Comparison of ENCODE assay signal across 7 cellular contexts in genomic region chr4:38805530-38806145, GRCh38. TPM values are rescaled to one million over a fixed set of nuclear protein-coding genes. Genes with fewer than 3 reads are reported as not detected.
DNase-seq lines count a peak whose midpoint lies in the region; ATAC-seq and TF ChIP-seq lines count a peak whose summit lies in the region.

No MANE protein-coding gene starts in this region.

- BruUV-seq in OCI-LY7 (replicated peaks; lab: Mats Ljungman, UMichigan), result no TSS peak

- peak overlapping the region; percentile 23 for H3K27ac Mint-ChIP-seq in nephron progenitor cell

- peak; percentile 85 for DNase-seq in OCI-LY7 (ENCODE audit: low spot score)
- no peak for DNase-seq in effector memory CD4-positive, alpha-beta T cell
- no peak for DNase-seq in nephron progenitor cell
- DNase-seq in NCI-H526 treated with DMSO at 0.1 percent for 48 hours (lab: John Stamatoyannopoulos, UW), result no peak
- DNase-seq in activated effector memory CD4-positive, alpha-beta T cell treated with anti-CD3 and anti-CD28 coated beads, Interleukin-2, amount 50 U/mL, for 16 hours, result no peak

- H3K9me3 ChIP-seq in OCI-LY7 (ENCODE audit: low read length), result peaks cover 26% of the 10 kb centered on the region
- peaks cover under 1% of the 10 kb centered on the region for H3K9me3 ChIP-seq in effector memory CD4-positive, alpha-beta T cell (ENCODE audit: control insufficient read depth, low read length)

- POLR2A ChIA-PET in OCI-LY7 (lab: Charles Lee), result interaction anchor here (0.6 to 5.1 kb wide), 10 partner anchors 10 to 397 kb away, joined by 3 to 54 read pairs (median 6); partner anchors contain the start of gene TLR10

- peaks cover 8% of the 10 kb centered on the region for H3K36me3 Mint-ChIP-seq in nephron progenitor cell (ENCODE audit: low read depth)

- no peak overlapping the region for H3K4me3 Mint-ChIP-seq in nephron progenitor cell

- no peaks in the 10 kb centered on the region for H4K20me1 ChIP-seq in OCI-LY7 (ENCODE audit: insufficient read depth, low read length)

- peak overlapping the region; percentile 96 for H3K27ac ChIP-seq in OCI-LY7 (ENCODE audit: low read depth, low read length, poor library complexity, severe bottlenecking)
- H3K27ac ChIP-seq in effector memory CD4-positive, alpha-beta T cell (ENCODE audit: insufficient read depth, low read length, poor library complexity, severe bottlenecking), result peak overlapping the region; percentile 28

- H3K4me3 ChIP-seq in OCI-LY7 (ENCODE audit: low read depth, low read length, poor library complexity, severe bottlenecking), result peak overlapping the region; percentile 62
- H3K4me3 ChIP-seq in effector memory CD4-positive, alpha-beta T cell (ENCODE audit: insufficient read depth, low read depth, low read length, poor library complexity, severe bottlenecking), result peak overlapping the region; percentile 45

- H2AFZ ChIP-seq in OCI-LY7 (ENCODE audit: low read length), result peak overlapping the region; percentile 82

- H3K9me3 Mint-ChIP-seq in nephron progenitor cell, result peaks cover 50% of the 10 kb centered on the region

- no peaks in the 10 kb centered on the region for H3K79me2 ChIP-seq in OCI-LY7 (ENCODE audit: insufficient read depth, low read depth, low read length)

- H3K4me1 ChIP-seq in OCI-LY7 (ENCODE audit: insufficient read depth, low read length, poor library complexity, severe bottlenecking), result peaks cover 26% of the 10 kb centered on the region
- H3K4me1 ChIP-seq in effector memory CD4-positive, alpha-beta T cell (ENCODE audit: control insufficient read depth, insufficient read depth, low read length, poor library complexity, severe bottlenecking), result peaks cover 6% of the 10 kb centered on the region

- no peaks in the 10 kb centered on the region for H3K27me3 ChIP-seq in effector memory CD4-positive, alpha-beta T cell (replicated peaks; ENCODE audit: control insufficient read depth, insufficient read depth, low read length, poor library complexity, severe bottlenecking)

- TF ChIP-seq CTCF in OCI-LY7 (conservative IDR thresholded peaks at IDR 0.05; ENCODE audit: low read length) (no peak), nephron progenitor cell (IDR thresholded peaks at IDR 0.05) (no peak)

- peaks cover 36% of the 10 kb centered on the region for H3K36me3 ChIP-seq in OCI-LY7 (ENCODE audit: insufficient read depth, low read length)
- peaks cover 20% of the 10 kb centered on the region for H3K36me3 ChIP-seq in effector memory CD4-positive, alpha-beta T cell (ENCODE audit: control insufficient read depth, insufficient read depth, low read length)

- no peaks in the 10 kb centered on the region for H3K9me2 ChIP-seq in OCI-LY7 (ENCODE audit: insufficient read depth, low read length)

- no peaks in the 10 kb centered on the region for H3K4me1 Mint-ChIP-seq in nephron progenitor cell

- intact Hi-C loops in OCI-LY7 (cut with micrococcal nuclease; ENCODE audit: unreplicated experiment), result loop anchor here (1.0 kb wide), 3 partner anchors 22 to 51 kb away; partner anchors contain the start of gene TLR6

- H3K4me2 ChIP-seq in OCI-LY7 (ENCODE audit: low read length), result peak overlapping the region; percentile 89

- ATAC-seq in GM18873 (IDR thresholded peaks at IDR 0.05; ENCODE audit: low FRiP score, unreplicated experiment) (peak; percentile 90), HG02884 (IDR thresholded peaks at IDR 0.05; ENCODE audit: unreplicated experiment) (peak; percentile 76)

- CTCF ChIA-PET in OCI-LY7 (lab: Charles Lee; ENCODE audit: unreplicated experiment), result interaction anchor here (0.7 to 1.5 kb wide), 2 partner anchors 23 to 43 kb away, joined by 4 to 6 read pairs; partner anchors contain the start of gene TLR10

- peaks cover 3% of the 10 kb centered on the region for H3K27me3 Mint-ChIP-seq in nephron progenitor cell (ENCODE audit: low read depth, poor library complexity)

RNA-seq across cellular contexts. Expression of gene TLR1, which starts 1.0 kb away (rescaled TPM):
- 3.3 and 3.8 TPM in 2 replicates for total RNA-seq in OCI-LY7 (2014; rRNA removed; shearing (Covaris generic))
- total RNA-seq in OCI-LY7 (2022), result 6.0 and 7.4 TPM in 2 replicates

RNA-seq across cellular contexts. Expression of gene TLR10, which starts 22.8 kb away (rescaled TPM):
- 34.5 and 39.8 TPM in 2 replicates for total RNA-seq in OCI-LY7 (2014; rRNA removed; shearing (Covaris generic))
- total RNA-seq in OCI-LY7 (2022), result 19.5 and 27.4 TPM in 2 replicates

RNA-seq across cellular contexts. Expression of gene TLR6, which starts 51.0 kb away (rescaled TPM):
- 1.5 TPM in 2 replicates for total RNA-seq in OCI-LY7 (2014; rRNA removed; shearing (Covaris generic))
- 7.1 and 9.2 TPM in 2 replicates for total RNA-seq in OCI-LY7 (2022)
